8 cellular contexts compared by ENCODE assay signal in genomic region chr18:710418-711300, GRCh38. TPM values are rescaled to one million over a fixed set of nuclear protein-coding genes. Genes with fewer than 3 reads are reported as not detected.
A peak's percentile ranks its signal among the peaks of the same experiment; 100 is the strongest.
DNase-seq lines count a peak whose midpoint lies in the region; ATAC-seq and TF ChIP-seq lines count a peak whose summit lies in the region.

No MANE protein-coding gene starts in this region.

- no peak for ATAC-seq in HG02759 (IDR thresholded peaks at IDR 0.05; ENCODE audit: unreplicated experiment)
- ATAC-seq in HG02642 (IDR thresholded peaks at IDR 0.05; ENCODE audit: poor library complexity, unreplicated experiment): no peak
- ATAC-seq in GM19467 (IDR thresholded peaks at IDR 0.05; ENCODE audit: unreplicated experiment): no peak
- ATAC-seq in HG03108 (IDR thresholded peaks at IDR 0.05; ENCODE audit: unreplicated experiment): no peak

- H3K9me3 ChIP-seq in BE2C (no peaks in the 10 kb centered on the region), HUES48 (ENCODE audit: control insufficient read depth, insufficient read depth, low read length) (0 out of 2 replicates have a peak, but pooled peaks cover 2% of the 10 kb centered on the region), mononuclear cell (ENCODE audit: low read depth, low read length) (no peaks in the 10 kb centered on the region)

- DNase-seq in BE2C (no peak), astrocyte of the spinal cord (ENCODE audit: low read depth, low spot score) (no peak)

- TF ChIP-seq CTCF in BE2C (IDR thresholded peaks at IDR 0.05; ENCODE audit: low read depth, low read length) (no peak), astrocyte of the spinal cord (IDR thresholded peaks at IDR 0.05; ENCODE audit: low read depth, low read length) (no peak)

- H3K27ac ChIP-seq in HUES48 (ENCODE audit: low read depth, low read length): no peak overlapping the region

- 0 out of 2 replicates have a peak overlapping the region, but pooled peaks have one; percentile 83 for H3K9ac ChIP-seq in HUES48 (ENCODE audit: low read depth, low read length)

- H3K36me3 ChIP-seq in BE2C (no peaks in the 10 kb centered on the region), HUES48 (ENCODE audit: control insufficient read depth, insufficient read depth, low read length) (peaks cover 17% of the 10 kb centered on the region)

- no peaks in the 10 kb centered on the region for H3K27me3 ChIP-seq in BE2C
- H3K27me3 ChIP-seq in HUES48 (ENCODE audit: control insufficient read depth, insufficient read depth, low read length): no peaks in the 10 kb centered on the region
- peaks cover 3% of the 10 kb centered on the region for H3K27me3 ChIP-seq in mononuclear cell (ENCODE audit: insufficient read depth, low read length)

- in situ Hi-C loops in astrocyte of the spinal cord (cut with HindIII; ENCODE audit: low sequenced_read_pairs): no loop called here

- H3K4me1 ChIP-seq in BE2C: no peaks in the 10 kb centered on the region
- H3K4me1 ChIP-seq in HUES48 (ENCODE audit: control insufficient read depth, insufficient read depth, low read length): 0 out of 2 replicates have a peak, but pooled peaks cover 5% of the 10 kb centered on the region
- H3K4me1 ChIP-seq in mononuclear cell (ENCODE audit: insufficient read depth, low read length): peaks cover 15% of the 10 kb centered on the region

- H3K4me3 ChIP-seq in BE2C (ENCODE audit: low read depth, low read length): peak overlapping the region; percentile 84
- peak overlapping the region; percentile 89 for H3K4me3 ChIP-seq in HUES48 (ENCODE audit: low read depth, low read length)
- H3K4me3 ChIP-seq in astrocyte of the spinal cord (ENCODE audit: low read depth, low read length): peak overlapping the region; percentile 70
- peak overlapping the region; percentile 45 for H3K4me3 ChIP-seq in mononuclear cell (ENCODE audit: low read length)

RNA-seq across cellular contexts. Expression of gene ENOSF1, which starts 1.8 kb away (rescaled TPM):
- 11.2 TPM for polyA plus RNA-seq in BE2C (2012; ENCODE audit: insufficient read depth, insufficient read length, low read depth)
- total RNA-seq in mononuclear cell: 16.1 TPM

RNA-seq across cellular contexts. Expression of gene TYMS, which starts 53.2 kb away (rescaled TPM):
- polyA plus RNA-seq in BE2C (2012; ENCODE audit: insufficient read depth, insufficient read length, low read depth): 14.8 TPM
- total RNA-seq in mononuclear cell: 0.63 TPM
